In genomic region chr9:77514886-77515711, GRCh38 we compare ENCODE assay signal across 11 cellular contexts.
DNase-seq lines count a peak whose midpoint lies in the region; ATAC-seq and TF ChIP-seq lines count a peak whose summit lies in the region.
"Had no signal": no experiment of that assay in that cellular context is flagged by ENCODE, and none has a peak within 500 bp of the region (broad histone marks: within the 10 kb centered on the region; RNA-seq: fewer than 3 reads in every experiment).

No MANE protein-coding gene starts in this region.

- no peak overlapping the region for H3K4me3 ChIP-seq in NB4 (ENCODE audit: low read depth, low read length)
- no peak overlapping the region for H3K4me3 ChIP-seq in dorsolateral prefrontal cortex

- H3K9me3 Mint-ChIP-seq in activated naive CD4-positive, alpha-beta T cell treated with anti-CD3 and anti-CD28 coated beads, Interleukin-2, amount 50 U/mL, for 72 hours = no peaks in the 10 kb centered on the region
- H3K9me3 Mint-ChIP-seq: H9, T-cell had no signal

- TF ChIP-seq CTCF in NB4 (IDR thresholded peaks at IDR 0.05; ENCODE audit: low read depth, low read length) = no peak
- no peak for TF ChIP-seq CTCF in dorsolateral prefrontal cortex (IDR thresholded peaks at IDR 0.05 in 54 of 56, conservative IDR thresholded peaks at IDR 0.05 in 2 of 56; ENCODE audit: low read depth in 1 of 56, partially characterized antibody in 56 of 56)

- peak overlapping the region in 51 of 59 donors; percentile 2 to 85 (median 57) for H3K27ac ChIP-seq in dorsolateral prefrontal cortex
- H3K27ac ChIP-seq: HL-60 had no signal

- no peak for TF ChIP-seq POLR2A in NB4 (IDR thresholded peaks at IDR 0.05; ENCODE audit: extremely low read depth, insufficient read length)

- intact Hi-C loops in dorsolateral prefrontal cortex (cut with DNase I) = loop anchor here in 1 of 2 donors (10.0 kb wide), 1 partner anchor 50 kb away; no protein-coding TSS in a partner anchor

- DNase-seq in AG08395 (ENCODE audit: low spot score) = peak; percentile 77
- peak; percentile 11 for DNase-seq in NB4 (ENCODE audit: low read depth)
- DNase-seq in dorsolateral prefrontal cortex = no peak
- peak; percentile 92 to 98 for DNase-seq in lung microvascular endothelial cell (ENCODE audit: low read depth in 2 of 2)
- no peak for DNase-seq in iPS-NIHi11 (ENCODE audit: low spot score)
- DNase-seq in activated naive CD4-positive, alpha-beta T cell treated with anti-CD3 and anti-CD28 coated beads, Interleukin-2, amount 50 U/mL, for 72 hours (ENCODE audit: low spot score in 2 of 2) = no peak
- DNase-seq: H9, T-cell had no signal

- no peak overlapping the region for H3K27ac Mint-ChIP-seq in activated naive CD4-positive, alpha-beta T cell treated with anti-CD3 and anti-CD28 coated beads, Interleukin-2, amount 50 U/mL, for 72 hours
- H3K27ac Mint-ChIP-seq: H9, T-cell had no signal

- ATAC-seq in GM21717 (IDR thresholded peaks at IDR 0.05; ENCODE audit: unreplicated experiment) (no peak), HG03460 (IDR thresholded peaks at IDR 0.05; ENCODE audit: unreplicated experiment) (no peak)
- ATAC-seq in activated naive CD4-positive, alpha-beta T cell treated with anti-CD3 and anti-CD28 coated beads, Interleukin-2, amount 50 U/mL, for 72 hours = no peak
- ATAC-seq: T-cell had no signal

- no peaks in the 10 kb centered on the region for H3K27me3 ChIP-seq in dorsolateral prefrontal cortex

- no peaks in the 10 kb centered on the region for H3K36me3 Mint-ChIP-seq in activated naive CD4-positive, alpha-beta T cell treated with anti-CD3 and anti-CD28 coated beads, Interleukin-2, amount 50 U/mL, for 72 hours
- H3K36me3 Mint-ChIP-seq: T-cell had no signal

Comparison
In these comparisons a context has a peak if more than half of its experiments do, and no peak if none do; other contexts are left out.
1. DNase-seq: peak in AG08395 (single experiment), NB4 (single experiment) and lung microvascular endothelial cell (2 of 2); none in dorsolateral prefrontal cortex (0 of 10), iPS-NIHi11 (single experiment) and activated naive CD4-positive, alpha-beta T cell treated with anti-CD3 and anti-CD28 coated beads, Interleukin-2, amount 50 U/mL, for 72 hours (0 of 2).